In genomic region chr1:2255420-2256369, GRCh38 we compare ENCODE assay signal across 1 cellular context.
TF ChIP-seq lines count a peak whose summit lies in the region.

No MANE protein-coding gene starts in this region.

TF ChIP-seq in GM12878, 131 proteins besides CTCF, POLR2A, EP300 and RAD21 (continued from another document):
- TF ChIP-seq PKNOX1 (IDR thresholded peaks at IDR 0.05) (peak; percentile 65), TCF7 (IDR thresholded peaks at IDR 0.05; ENCODE audit: borderline replicate concordance) (no peak), HCFC1 (IDR thresholded peaks at IDR 0.05; ENCODE audit: low read length) (peak; percentile 49), NR2F1 (conservative IDR thresholded peaks at IDR 0.05) (peak; percentile 53; the same call in 1 of the 2 replicates), SPI1 (IDR thresholded peaks at IDR 0.05; ENCODE audit: borderline replicate concordance, insufficient read depth, low read depth, low read length) (peak; percentile 28; the same call in 1 of the 2 replicates), CBX5 (IDR thresholded peaks at IDR 0.05; ENCODE audit: low read depth) (peak; percentile 57; the same call in 1 of the 2 replicates), GABPA (IDR thresholded peaks at IDR 0.05; ENCODE audit: low read depth) (peak; percentile 93), KDM1A (IDR thresholded peaks at IDR 0.05; ENCODE audit: borderline replicate concordance) (no peak), ZBTB40 (IDR thresholded peaks at IDR 0.05; ENCODE audit: borderline replicate concordance) (peak; percentile 91), PAX5 (IDR thresholded peaks at IDR 0.05; ENCODE audit: borderline replicate concordance, low read depth, low read length) (0 out of 2 replicates have a peak, but pooled peaks have one; percentile 7), JUNB (IDR thresholded peaks at IDR 0.05) (peak; percentile 69), RELB (IDR thresholded peaks at IDR 0.05; ENCODE audit: low read depth) (no peak), CREB1 (IDR thresholded peaks at IDR 0.05; ENCODE audit: low read depth) (peak; percentile 93), POU2F2 (IDR thresholded peaks at IDR 0.05; ENCODE audit: borderline replicate concordance, low read depth, low read length) (0 out of 3 replicates have a peak, but pooled peaks have one; percentile 41), IKZF2 (IDR thresholded peaks at IDR 0.05) (peak; percentile 43 to 52; a peak in 2 of 4 replicates), RUNX3 (IDR thresholded peaks at IDR 0.05; ENCODE audit: low read length) (peak; percentile 35), SKIL (IDR thresholded peaks at IDR 0.05; ENCODE audit: low read depth, poor library complexity, severe bottlenecking) (peak; percentile 87), ETV6 (conservative IDR thresholded peaks at IDR 0.05 in 1 of 2, IDR thresholded peaks at IDR 0.05 in 1 of 2; ENCODE audit: borderline replicate concordance in 1 of 2, low read depth in 1 of 2) (peak in 1 of 2 experiments; percentile 97; a peak in 2 of 4 replicates), IKZF1 (conservative IDR thresholded peaks at IDR 0.05) (peak; percentile 50; the same call in 1 of the 2 replicates), IRF4 (IDR thresholded peaks at IDR 0.05; ENCODE audit: low read depth, low read length) (peak; percentile 13; the same call in 1 of the 2 replicates), NBN (IDR thresholded peaks at IDR 0.05) (peak; percentile 92), CREM (IDR thresholded peaks at IDR 0.05; ENCODE audit: low read depth) (peak; percentile 95)
